ENCODE assay signal across 9 cellular contexts in genomic region chr14:96423446-96424103, GRCh38. TPM values are rescaled to one million over a fixed set of nuclear protein-coding genes. Genes with fewer than 3 reads are reported as not detected.
A peak's percentile ranks its signal among the peaks of the same experiment; 100 is the strongest.
DNase-seq lines count a peak whose midpoint lies in the region; ATAC-seq lines count a peak whose summit lies in the region.
"Had no signal": no experiment of that assay in that cellular context is flagged by ENCODE, and none has a peak within 500 bp of the region (broad histone marks: within the 10 kb centered on the region; RNA-seq: fewer than 3 reads in every experiment).

No MANE protein-coding gene starts in this region.

- peaks cover 9% of the 10 kb centered on the region for H3K4me1 Mint-ChIP-seq in activated CD8-positive, alpha-beta memory T cell treated with anti-CD3 and anti-CD28 coated beads, Interleukin-2, amount 10 ng/mL, durations not matched to agents 7 days and 5 days
- peaks cover 11% of the 10 kb centered on the region for H3K4me1 Mint-ChIP-seq in activated T-helper 1 cell treated with anti-CD3 and anti-CD28 coated beads, Interleukin-12 subunit alpha, Interleukin-12 subunit beta, Interleukin-2, Interleukin-4 antibody, amounts not matched to agents 30 ng/mL and 10 ng/mL and 1 ng/mL, durations not matched to agents 14 hours and 24 hours and 36 hours (ENCODE audit: low read depth)

- H3K36me3 ChIP-seq in iPS-15b (ENCODE audit: control insufficient read depth, insufficient read depth, low read length) (no peaks in the 10 kb centered on the region), stomach smooth muscle (ENCODE audit: control insufficient read depth in 2 of 2, insufficient read depth in 2 of 2, low read length in 2 of 2) (no peaks in the 10 kb centered on the region)
- H3K36me3 ChIP-seq: MG63 had no signal

- H3K9me3 Mint-ChIP-seq in activated CD8-positive, alpha-beta memory T cell treated with anti-CD3 and anti-CD28 coated beads, Interleukin-2, amount 10 ng/mL, durations not matched to agents 7 days and 5 days (ENCODE audit: low read depth): no peaks in the 10 kb centered on the region
- no peaks in the 10 kb centered on the region for H3K9me3 Mint-ChIP-seq in activated T-helper 1 cell treated with anti-CD3 and anti-CD28 coated beads, Interleukin-12 subunit alpha, Interleukin-12 subunit beta, Interleukin-2, Interleukin-4 antibody, amounts not matched to agents 30 ng/mL and 10 ng/mL and 1 ng/mL, durations not matched to agents 14 hours and 24 hours and 36 hours

- no peak overlapping the region for H3K27ac Mint-ChIP-seq in activated CD8-positive, alpha-beta memory T cell treated with anti-CD3 and anti-CD28 coated beads, Interleukin-2, amount 10 ng/mL, durations not matched to agents 7 days and 5 days
- H3K27ac Mint-ChIP-seq in activated T-helper 1 cell treated with anti-CD3 and anti-CD28 coated beads, Interleukin-12 subunit alpha, Interleukin-12 subunit beta, Interleukin-2, Interleukin-4 antibody, amounts not matched to agents 30 ng/mL and 10 ng/mL and 1 ng/mL, durations not matched to agents 14 hours and 24 hours and 36 hours: no peak overlapping the region

- peak overlapping the region; percentile 55 for H3K4me3 Mint-ChIP-seq in activated CD8-positive, alpha-beta memory T cell treated with anti-CD3 and anti-CD28 coated beads, Interleukin-2, amount 10 ng/mL, durations not matched to agents 7 days and 5 days
- H3K4me3 Mint-ChIP-seq in activated T-helper 1 cell treated with anti-CD3 and anti-CD28 coated beads, Interleukin-12 subunit alpha, Interleukin-12 subunit beta, Interleukin-2, Interleukin-4 antibody, amounts not matched to agents 30 ng/mL and 10 ng/mL and 1 ng/mL, durations not matched to agents 14 hours and 24 hours and 36 hours: peak overlapping the region; percentile 10

- no peak for DNase-seq in activated CD8-positive, alpha-beta memory T cell treated with anti-CD3 and anti-CD28 coated beads, Interleukin-2, amount 10 ng/mL, durations not matched to agents 7 days and 5 days
- no peak for DNase-seq in activated CD8-positive, alpha-beta memory T cell treated with anti-CD3 and anti-CD28 coated beads, Interleukin-2, amount 50 U/mL, for 48 hours
- DNase-seq in activated T-helper 1 cell treated with anti-CD3 and anti-CD28 coated beads, Interleukin-12 subunit alpha, Interleukin-12 subunit beta, Interleukin-2, Interleukin-4 antibody, amounts not matched to agents 30 ng/mL and 10 ng/mL and 1 ng/mL, durations not matched to agents 14 hours and 24 hours and 36 hours (ENCODE audit: low spot score): no peak
- DNase-seq in NCI-H1105 (lab: John Stamatoyannopoulos, UW) (no peak), GM19238 (ENCODE audit: insufficient read length, low spot score) (no peak), medulla oblongata (ENCODE audit: extremely low spot score) (no peak)
- DNase-seq: MG63 had no signal

- peaks cover 8% of the 10 kb centered on the region for H3K27me3 Mint-ChIP-seq in activated CD8-positive, alpha-beta memory T cell treated with anti-CD3 and anti-CD28 coated beads, Interleukin-2, amount 10 ng/mL, durations not matched to agents 7 days and 5 days
- peaks cover 7% of the 10 kb centered on the region for H3K27me3 Mint-ChIP-seq in activated T-helper 1 cell treated with anti-CD3 and anti-CD28 coated beads, Interleukin-12 subunit alpha, Interleukin-12 subunit beta, Interleukin-2, Interleukin-4 antibody, amounts not matched to agents 30 ng/mL and 10 ng/mL and 1 ng/mL, durations not matched to agents 14 hours and 24 hours and 36 hours (ENCODE audit: insufficient read depth)

- no peak overlapping the region for H3K27ac ChIP-seq in stomach smooth muscle (ENCODE audit: low read length)

- H3K36me3 Mint-ChIP-seq in activated CD8-positive, alpha-beta memory T cell treated with anti-CD3 and anti-CD28 coated beads, Interleukin-2, amount 10 ng/mL, durations not matched to agents 7 days and 5 days: no peaks in the 10 kb centered on the region
- no peaks in the 10 kb centered on the region for H3K36me3 Mint-ChIP-seq in activated T-helper 1 cell treated with anti-CD3 and anti-CD28 coated beads, Interleukin-12 subunit alpha, Interleukin-12 subunit beta, Interleukin-2, Interleukin-4 antibody, amounts not matched to agents 30 ng/mL and 10 ng/mL and 1 ng/mL, durations not matched to agents 14 hours and 24 hours and 36 hours (ENCODE audit: low read depth)

- H3K9me3 ChIP-seq in iPS-15b (ENCODE audit: control insufficient read depth, insufficient read depth, low read length): no peaks in the 10 kb centered on the region
- no peaks in the 10 kb centered on the region for H3K9me3 ChIP-seq in stomach smooth muscle (ENCODE audit: control insufficient read depth in 2 of 2, low read length in 2 of 2)
- H3K9me3 ChIP-seq: MG63 had no signal

- H3K27me3 ChIP-seq in iPS-15b (ENCODE audit: control insufficient read depth, insufficient read depth, low read length): no peaks in the 10 kb centered on the region
- no peaks in the 10 kb centered on the region for H3K27me3 ChIP-seq in stomach smooth muscle (ENCODE audit: control insufficient read depth in 1 of 2, insufficient read depth in 2 of 2, low read length in 2 of 2)
- H3K27me3 ChIP-seq: MG63 had no signal

- no peak overlapping the region for H3K9ac ChIP-seq in iPS-15b (ENCODE audit: low read depth, low read length)
- peak overlapping the region; percentile 19 to 36 for H3K9ac ChIP-seq in stomach smooth muscle (ENCODE audit: low read length in 2 of 2)

- intact Hi-C loops in activated T-helper 1 cell treated with anti-CD3 and anti-CD28 coated beads, Interleukin-12 subunit alpha, Interleukin-12 subunit beta, Interleukin-2, Interleukin-4 antibody, amounts not matched to agents 30 ng/mL and 10 ng/mL and 1 ng/mL, durations not matched to agents 14 hours and 24 hours and 36 hours (cut with micrococcal nuclease): loop anchor here (1.0 to 2.0 kb wide), 4 partner anchors 31 to 323 kb away; partner anchors contain the start of gene AK7

- ATAC-seq in activated CD8-positive, alpha-beta memory T cell treated with anti-CD3 and anti-CD28 coated beads, Interleukin-2, amount 10 ng/mL, durations not matched to agents 7 days and 5 days: no peak

- H3K4me1 ChIP-seq in iPS-15b (ENCODE audit: control insufficient read depth, insufficient read depth, low read length) (no peaks in the 10 kb centered on the region), stomach smooth muscle (ENCODE audit: control insufficient read depth, insufficient read depth, low read length) (peaks cover 6% of the 10 kb centered on the region)

- H3K4me3 ChIP-seq in iPS-15b (ENCODE audit: low read depth, low read length) (peak overlapping the region; percentile 35), stomach smooth muscle (ENCODE audit: low read length in 2 of 2) (peak overlapping the region; percentile 52 to 63)
- H3K4me3 ChIP-seq: MG63 had no signal

- CTCF ChIA-PET in activated CD8-positive, alpha-beta memory T cell treated with anti-CD3 and anti-CD28 coated beads, Interleukin-2, amount 10 ng/mL, durations not matched to agents 7 days and 5 days (lab: Charles Lee): interaction anchor here (0.6 to 2.4 kb wide), 8 partner anchors 17 to 323 kb away, joined by 3 to 5 read pairs (median 4); no protein-coding TSS in a partner anchor

RNA-seq across cellular contexts. Expression of gene AK7, which starts 31.6 kb away (rescaled TPM):
- 1 to 10 TPM in 1 of 2 experiments, under 1 TPM in 1; 0.80 to 1.6 TPM for total RNA-seq in activated CD8-positive, alpha-beta memory T cell treated with anti-CD3 and anti-CD28 coated beads, Interleukin-2, amount 10 ng/mL, durations not matched to agents 7 days and 5 days
- 0.39 and 0.47 TPM in 2 replicates for total RNA-seq in activated T-helper 1 cell treated with anti-CD3 and anti-CD28 coated beads, Interleukin-12 subunit alpha, Interleukin-12 subunit beta, Interleukin-2, Interleukin-4 antibody, amounts not matched to agents 30 ng/mL and 10 ng/mL and 1 ng/mL, durations not matched to agents 14 hours and 24 hours and 36 hours
